23 cellular contexts compared by ENCODE assay signal in the genomic region with DNA sequence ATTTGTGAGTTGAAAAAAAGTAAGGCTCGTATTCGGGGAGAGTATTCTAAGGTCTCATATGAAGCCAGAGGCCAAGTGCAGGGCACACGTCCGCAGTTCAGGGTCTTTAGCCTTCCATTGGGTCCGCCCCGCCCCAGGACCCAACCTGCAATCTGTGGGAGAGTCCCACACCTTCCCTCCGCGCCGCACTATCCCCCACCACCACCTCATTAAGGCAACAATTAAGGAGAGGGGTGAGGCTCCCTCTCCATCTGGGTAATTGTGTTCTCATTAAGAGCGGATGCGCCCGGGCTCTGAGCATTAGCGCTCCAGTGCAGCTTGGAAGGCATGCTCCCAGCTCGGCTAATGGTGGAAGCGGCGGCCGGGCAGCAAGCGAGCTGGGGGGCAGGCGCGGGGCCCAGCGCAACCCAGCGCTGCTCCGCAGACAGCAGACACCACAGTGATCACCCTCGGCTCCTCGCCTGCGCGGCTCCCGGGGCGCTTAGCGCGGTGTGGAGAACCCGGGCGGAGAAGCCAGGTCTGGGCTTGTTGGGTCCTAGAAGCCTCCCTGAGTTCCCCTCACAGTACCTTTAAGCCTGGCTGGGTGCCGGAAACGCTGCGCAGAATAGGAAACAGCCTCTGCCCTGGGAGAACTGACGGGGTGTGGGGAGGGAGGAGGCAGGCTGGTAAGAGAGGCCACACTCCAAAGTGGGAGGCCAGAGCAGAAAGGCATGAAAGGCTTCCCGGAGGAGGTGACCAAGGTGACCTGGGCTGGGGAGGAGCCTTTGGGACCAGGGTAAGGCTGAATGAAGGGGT. TPM values are rescaled to one million over a fixed set of nuclear protein-coding genes. Genes with fewer than 3 reads are reported as not detected.
DNase-seq lines count a peak whose midpoint lies in the region; FAIRE-seq and TF ChIP-seq lines count a peak whose summit lies in the region.
"Had no signal": no experiment of that assay in that cellular context is flagged by ENCODE, and none has a peak within 500 bp of the region (broad histone marks: within the 10 kb centered on the region; RNA-seq: fewer than 3 reads in every experiment).

No MANE protein-coding gene starts in this region.

- no peak overlapping the region for H3K4me3 Mint-ChIP-seq in activated naive CD4-positive, alpha-beta T cell treated with anti-CD3 and anti-CD28 coated beads, Interleukin-2, amount 10 ng/mL, durations not matched to agents 7 days and 5 days
- H3K4me3 Mint-ChIP-seq: dendritic cell treated with granulocyte-macrophage colony-stimulating factor and Interleukin-4, amounts not matched to agents 40 ng/mL and 50 ng/mL, for 4 days; stimulated activated naive CD8-positive, alpha-beta T cell treated with anti-CD3 and anti-CD28 coated beads, Interleukin-15, Interleukin-2, amounts not matched to agents 100 ng/mL and 50 ng/mL, for 24 hours; T-helper 17 cell had no signal

- H3K27ac ChIP-seq in H1 (ENCODE audit: low read depth, low read length) (no peak overlapping the region), SJCRH30 (no peak overlapping the region)
- H3K27ac ChIP-seq: cardiac muscle cell, Peyer's patch, tibial artery had no signal

- no peak for TF ChIP-seq CTCF in H1 (IDR thresholded peaks at IDR 0.05; ENCODE audit: control extremely low read depth in 1 of 3, insufficient read depth in 1 of 3, low read depth in 1 of 3, low read length in 3 of 3)

- peaks cover 76% of the 10 kb centered on the region for H3K27me3 Mint-ChIP-seq in activated naive CD4-positive, alpha-beta T cell treated with anti-CD3 and anti-CD28 coated beads, Interleukin-2, amount 10 ng/mL, durations not matched to agents 7 days and 5 days

- no peak overlapping the region for H2AK5ac ChIP-seq in H1 (ENCODE audit: low read depth, low read length)

- no peak for TF ChIP-seq EP300 in H1 (IDR thresholded peaks at IDR 0.05; ENCODE audit: borderline replicate concordance in 1 of 2, low read depth in 2 of 2, low read length in 2 of 2)

- H3K4me3 ChIP-seq in H1 (ENCODE audit: extremely low read depth in 1 of 4, insufficient read depth in 2 of 4, low read depth in 3 of 4, low read length in 4 of 4): peak overlapping the region; percentile 11 to 56 (median 18); a peak in 5 of 8 replicates
- no peak overlapping the region for H3K4me3 ChIP-seq in SJCRH30
- H3K4me3 ChIP-seq: cardiac muscle cell, mucosa of descending colon, Peyer's patch, smooth muscle cell, tibial artery had no signal

- H3K14ac ChIP-seq in H1 (ENCODE audit: insufficient read length): no peak overlapping the region

- no peak overlapping the region for H3K23ac ChIP-seq in H1 (ENCODE audit: insufficient read length)

- no peak overlapping the region for H2BK20ac ChIP-seq in H1 (ENCODE audit: low read length)

- TF ChIP-seq RAD21 in H1 (IDR thresholded peaks at IDR 0.05 in 1 of 2, conservative IDR thresholded peaks at IDR 0.05 in 1 of 2; ENCODE audit: low read depth in 2 of 2, low read length in 2 of 2): no peak

- no peak overlapping the region for H4K5ac ChIP-seq in H1 (ENCODE audit: insufficient read length, low read depth, low read length)

- H3K4ac ChIP-seq in H1 (replicated peaks; ENCODE audit: insufficient read length, low read depth, low read length): no peak overlapping the region

- no peak overlapping the region for H2BK120ac ChIP-seq in H1 (replicated peaks; ENCODE audit: low read depth, low read length)

- peak overlapping the region; percentile 60 to 87 for H3K4me2 ChIP-seq in H1 (ENCODE audit: insufficient read depth in 1 of 2, low read depth in 2 of 2, low read length in 2 of 2)
- H3K4me2 ChIP-seq: smooth muscle cell had no signal

- no peak overlapping the region for H2BK5ac ChIP-seq in H1 (ENCODE audit: low read depth, low read length)

- POLR2A ChIA-PET in H1 (lab: Charles Lee; ENCODE audit: partially characterized antibody): interaction anchor here (1.9 kb wide), 1 partner anchor 9 kb away, joined by 6 read pairs; no protein-coding TSS in a partner anchor

- H3K36me3 ChIP-seq in ES-I3 (ENCODE audit: insufficient read depth, low read length): no peaks in the 10 kb centered on the region
- H3K36me3 ChIP-seq in H1 (ENCODE audit: control insufficient read depth in 2 of 4, insufficient read depth in 4 of 4, low read length in 3 of 4): no peaks in the 10 kb centered on the region
- no peaks in the 10 kb centered on the region for H3K36me3 ChIP-seq in SJCRH30
- H3K36me3 ChIP-seq: cardiac muscle cell, Peyer's patch, tibial artery had no signal

- H3K9me3 Mint-ChIP-seq in activated naive CD4-positive, alpha-beta T cell treated with anti-CD3 and anti-CD28 coated beads, Interleukin-2, amount 10 ng/mL, durations not matched to agents 7 days and 5 days: no peaks in the 10 kb centered on the region
- H3K9me3 Mint-ChIP-seq: dendritic cell treated with granulocyte-macrophage colony-stimulating factor and Interleukin-4, amounts not matched to agents 40 ng/mL and 50 ng/mL, for 4 days; stimulated activated naive CD8-positive, alpha-beta T cell treated with anti-CD3 and anti-CD28 coated beads, Interleukin-15, Interleukin-2, amounts not matched to agents 100 ng/mL and 50 ng/mL, for 24 hours had no signal

- WGBS in H1 (ENCODE audit: extremely low coverage in 1 of 2, insufficient coverage in 1 of 2, insufficient read length in 1 of 2, insufficient replicate concordance in 2 of 2, low coverage in 1 of 2, low lambda C conversion rate in 2 of 2, missing lambda C conversion rate in 1 of 2), 2 experiments: 3% methylated on average over 38 of the region's 38 CpGs; no CpG with 5 or more reads in 1 of the 2 experiments

- H3K9me3 ChIP-seq in ES-I3 (ENCODE audit: control insufficient read depth, insufficient read depth, low read length) (no peaks in the 10 kb centered on the region; the same call in none of the 2 replicates), H1 (ENCODE audit: insufficient read depth in 2 of 2, low read depth in 1 of 2, low read length in 1 of 2) (no peaks in the 10 kb centered on the region), SJCRH30 (replicated peaks) (no peaks in the 10 kb centered on the region)
- H3K9me3 ChIP-seq: mucosa of descending colon, Peyer's patch, tibial artery had no signal

- H3K9ac ChIP-seq in ES-I3 (ENCODE audit: low read depth, low read length) (peak overlapping the region; percentile 34), H1 (replicated peaks in 1 of 4; ENCODE audit: extremely low read depth in 1 of 4, low read depth in 3 of 4, low read length in 3 of 4) (no peak overlapping the region)

- no peak overlapping the region for H3K56ac ChIP-seq in H1 (replicated peaks; ENCODE audit: insufficient read length, low read depth, low read length)

- H3K23me2 ChIP-seq in H1 (ENCODE audit: low read depth, low read length): peaks cover 10% of the 10 kb centered on the region; the same call in 1 of the 2 replicates

- TF ChIP-seq POLR2A in H1 (IDR thresholded peaks at IDR 0.05; ENCODE audit: control extremely low read depth in 1 of 2, low read depth in 2 of 2, low read length in 2 of 2): no peak

- CTCF ChIA-PET in H1 (lab: Charles Lee; ENCODE audit: partially characterized antibody): interaction anchor here (0.8 to 6.9 kb wide), 2 partner anchors 74 to 78 kb away, joined by 3 to 28 read pairs; no protein-coding TSS in a partner anchor
- CTCF ChIA-PET in activated naive CD4-positive, alpha-beta T cell treated with anti-CD3 and anti-CD28 coated beads, Interleukin-2, amount 10 ng/mL, durations not matched to agents 7 days and 5 days (lab: Charles Lee): no interaction called here

- no peak overlapping the region for H2BK15ac ChIP-seq in H1 (ENCODE audit: low read length)

- no peaks in the 10 kb centered on the region for H3K36me3 Mint-ChIP-seq in activated naive CD4-positive, alpha-beta T cell treated with anti-CD3 and anti-CD28 coated beads, Interleukin-2, amount 10 ng/mL, durations not matched to agents 7 days and 5 days

- H4K8ac ChIP-seq in H1 (ENCODE audit: extremely low read depth, insufficient read depth, low read length): no peak overlapping the region

- no peak for FAIRE-seq in H1 (lab: Jason Lieb, UNC)
- FAIRE-seq: GM12892 had no signal

- no peak overlapping the region for H4K91ac ChIP-seq in H1 (replicated peaks; ENCODE audit: insufficient read length, low read length)

- no peaks in the 10 kb centered on the region for H3K79me2 ChIP-seq in H1 (ENCODE audit: control insufficient read depth in 1 of 2, insufficient read depth in 2 of 2, low read length in 2 of 2)

- peak overlapping the region; percentile 1; the same call in 1 of the 2 replicates for H2AFZ ChIP-seq in H1 (ENCODE audit: low read length)

- DNase-seq in NCI-H1436 (lab: John Stamatoyannopoulos, UW) (peak; percentile 33), H1 (ENCODE audit: low read depth in 1 of 2, low spot score in 2 of 2) (peak in 1 of 2 experiments; percentile 72), left kidney (ENCODE audit: low read depth, low spot score) (peak; percentile 56), dermis blood vessel endothelial cell (no peak), DMS153 treated with DMSO at 0.1 percent for 48 hours (lab: John Stamatoyannopoulos, UW; ENCODE audit: unreplicated experiment) (no peak), SJCRH30 (no peak)
- DNase-seq in activated naive CD4-positive, alpha-beta T cell treated with anti-CD3 and anti-CD28 coated beads, Interleukin-2, amount 10 ng/mL, durations not matched to agents 7 days and 5 days: no peak
- DNase-seq: activated effector memory CD4-positive, alpha-beta T cell treated with anti-CD3 and anti-CD28 coated beads, Interleukin-2, amount 50 U/mL, for 16 hours; amniotic stem cell; foreskin melanocyte; mucosa of descending colon; NCI-H2081 treated with DMSO at 0.1 percent for 48 hours; Peyer's patch; stimulated activated CD4-positive, alpha-beta T cell treated with anti-CD3 and anti-CD28 coated beads, Interleukin-2, amount 100 ng/mL, for 48 hours; T-helper 17 cell; tibial artery had no signal

- no peaks in the 10 kb centered on the region for H3K4me1 Mint-ChIP-seq in activated naive CD4-positive, alpha-beta T cell treated with anti-CD3 and anti-CD28 coated beads, Interleukin-2, amount 10 ng/mL, durations not matched to agents 7 days and 5 days
- H3K4me1 Mint-ChIP-seq: T-helper 17 cell had no signal

- H3K18ac ChIP-seq in H1 (ENCODE audit: extremely low read depth, low read length): peak overlapping the region; percentile 53; the same call in 1 of the 2 replicates

- peaks cover 9 to 34% of the 10 kb centered on the region in 2 experiments for H4K20me1 ChIP-seq in H1 (replicated peaks in 1 of 2; ENCODE audit: control insufficient read depth in 1 of 2, insufficient read depth in 2 of 2, low read length in 2 of 2)

- no peaks in the 10 kb centered on the region for H3K79me1 ChIP-seq in H1 (ENCODE audit: low read depth, low read length)

- H3K4me1 ChIP-seq in ES-I3 (ENCODE audit: insufficient read depth, low read length) (peaks cover 12% of the 10 kb centered on the region; the same call in 1 of the 2 replicates), H1 (replicated peaks in 1 of 4; ENCODE audit: control insufficient read depth in 3 of 4, insufficient read depth in 4 of 4, low read length in 3 of 4) (peaks cover 2 to 23% (median 18%) of the 10 kb centered on the region in 4 experiments), SJCRH30 (no peaks in the 10 kb centered on the region)

- H3K27ac Mint-ChIP-seq in activated naive CD4-positive, alpha-beta T cell treated with anti-CD3 and anti-CD28 coated beads, Interleukin-2, amount 10 ng/mL, durations not matched to agents 7 days and 5 days: no peak overlapping the region
- H3K27ac Mint-ChIP-seq: dendritic cell treated with granulocyte-macrophage colony-stimulating factor and Interleukin-4, amounts not matched to agents 40 ng/mL and 50 ng/mL, for 4 days; stimulated activated naive CD8-positive, alpha-beta T cell treated with anti-CD3 and anti-CD28 coated beads, Interleukin-15, Interleukin-2, amounts not matched to agents 100 ng/mL and 50 ng/mL, for 24 hours; T-helper 17 cell had no signal

- peaks cover 70 to 84% (median 79%) of the 10 kb centered on the region in 4 experiments for H3K27me3 ChIP-seq in H1 (replicated peaks in 1 of 4; ENCODE audit: control insufficient read depth in 3 of 4, extremely low read depth in 1 of 4, insufficient read depth in 3 of 4, low read length in 3 of 4)
- no peaks in the 10 kb centered on the region for H3K27me3 ChIP-seq in SJCRH30

- no peak overlapping the region for H2BK12ac ChIP-seq in H1 (ENCODE audit: low read depth, low read length)

RNA-seq across cellular contexts. Expression of a gene that starts 6.5 kb away (rescaled TPM):
- 6.3 and 7.1 TPM in 2 replicates for total RNA-seq in H1 (2021; fragmentation: NEBNext Ultra II Directional; extraction: Animal tissue kit (Norgen Biotek cat#: 25700))
- 0.97 and 1.8 TPM in 2 replicates for polyA plus RNA-seq in H1 (2011; rRNA removed)
- 1.6 TPM for polyA plus RNA-seq in H1 (2011; cell fraction: cytosol; rRNA removed)
- polyA plus RNA-seq in H1 (2011; cell fraction: nucleus; rRNA removed): 1.0 TPM
- polyA plus RNA-seq in H1 (2012, experiment 1 of 2): 2.2 to 6.7 TPM (median 4.0 TPM) in 4 replicates
- polyA plus RNA-seq in H1 (2012, experiment 2 of 2): 3.4 TPM
- polyA plus RNA-seq in H1 (2013, experiment 1 of 2): 4.3 TPM
- 5.2 TPM for polyA plus RNA-seq in H1 (2013, experiment 2 of 2)
- 0.46 and 2.6 TPM in 2 replicates for polyA minus RNA-seq in H1 (2011; rRNA and poly(A)+ RNA removed)
- polyA minus RNA-seq in H1 (2011; cell fraction: cytosol; rRNA and poly(A)+ RNA removed): 3.4 TPM
- 1.3 TPM for polyA minus RNA-seq in H1 (2011; cell fraction: nucleus; rRNA and poly(A)+ RNA removed)
- not detected in 2 replicates for total RNA-seq in dermis blood vessel endothelial cell
- not detected in 2 replicates for total RNA-seq in SJCRH30 (2014; rRNA removed; shearing (Covaris generic))
- total RNA-seq: epithelial cell of proximal tubule, smooth muscle cell, T-helper 17 cell had no signal
- polyA plus RNA-seq: smooth muscle cell had no signal

Comparison
In these comparisons a context has a peak if more than half of its experiments do, and no peak if none do; other contexts are left out.
1. DNase-seq: peak in NCI-H1436 (single experiment) and left kidney (single experiment); none in dermis blood vessel endothelial cell (single experiment), activated naive CD4-positive, alpha-beta T cell treated with anti-CD3 and anti-CD28 coated beads, Interleukin-2, amount 10 ng/mL, durations not matched to agents 7 days and 5 days (single experiment), DMS153 treated with DMSO at 0.1 percent for 48 hours (single experiment) and SJCRH30 (0 of 2).